In the genomic region with DNA sequence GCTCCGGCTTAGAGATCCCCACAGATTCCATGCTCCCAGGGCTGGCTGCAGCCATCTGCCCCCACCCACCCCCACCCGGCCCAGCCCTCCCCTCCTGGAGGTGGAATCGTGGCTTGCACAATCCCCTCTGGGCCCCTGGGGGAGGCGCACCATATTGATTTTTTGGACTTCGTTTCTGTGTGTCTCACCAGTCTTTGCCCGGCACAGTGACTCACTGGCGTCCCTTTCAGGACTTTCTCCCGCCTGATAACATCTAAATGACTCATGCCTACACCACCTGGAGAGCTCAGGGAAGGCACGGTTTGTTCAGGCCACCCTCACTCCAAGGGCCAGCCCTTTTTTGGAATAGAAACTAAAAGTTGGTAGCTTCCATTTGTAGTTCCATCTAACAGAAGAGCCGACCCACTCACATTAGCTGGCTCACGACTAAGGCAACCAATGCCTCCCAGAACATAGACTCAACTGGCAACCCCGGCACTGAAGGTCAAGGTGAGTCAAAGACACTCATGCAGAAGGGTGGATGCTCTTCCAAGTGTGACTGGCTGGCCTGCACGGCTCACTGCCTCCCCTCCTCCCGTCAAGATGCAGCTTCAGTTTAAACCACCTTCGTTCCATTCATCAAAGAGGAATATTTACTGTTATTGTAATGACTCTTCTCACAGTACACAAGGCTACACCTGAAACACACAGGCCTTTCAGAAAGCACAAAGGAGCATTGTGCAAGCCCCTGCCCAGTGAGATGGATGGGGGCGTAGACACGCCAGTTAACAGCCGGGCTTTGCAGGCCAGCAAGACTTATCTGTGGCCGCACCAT, we compare ENCODE assay signal across 1 cellular context.
TF ChIP-seq lines count a peak whose summit lies in the region.

No MANE protein-coding gene starts in this region.

TF ChIP-seq in HepG2, 621 proteins besides CTCF, POLR2A, EP300 and RAD21 (continued from another document and continues in another):
- TF ChIP-seq, protein P1, sequence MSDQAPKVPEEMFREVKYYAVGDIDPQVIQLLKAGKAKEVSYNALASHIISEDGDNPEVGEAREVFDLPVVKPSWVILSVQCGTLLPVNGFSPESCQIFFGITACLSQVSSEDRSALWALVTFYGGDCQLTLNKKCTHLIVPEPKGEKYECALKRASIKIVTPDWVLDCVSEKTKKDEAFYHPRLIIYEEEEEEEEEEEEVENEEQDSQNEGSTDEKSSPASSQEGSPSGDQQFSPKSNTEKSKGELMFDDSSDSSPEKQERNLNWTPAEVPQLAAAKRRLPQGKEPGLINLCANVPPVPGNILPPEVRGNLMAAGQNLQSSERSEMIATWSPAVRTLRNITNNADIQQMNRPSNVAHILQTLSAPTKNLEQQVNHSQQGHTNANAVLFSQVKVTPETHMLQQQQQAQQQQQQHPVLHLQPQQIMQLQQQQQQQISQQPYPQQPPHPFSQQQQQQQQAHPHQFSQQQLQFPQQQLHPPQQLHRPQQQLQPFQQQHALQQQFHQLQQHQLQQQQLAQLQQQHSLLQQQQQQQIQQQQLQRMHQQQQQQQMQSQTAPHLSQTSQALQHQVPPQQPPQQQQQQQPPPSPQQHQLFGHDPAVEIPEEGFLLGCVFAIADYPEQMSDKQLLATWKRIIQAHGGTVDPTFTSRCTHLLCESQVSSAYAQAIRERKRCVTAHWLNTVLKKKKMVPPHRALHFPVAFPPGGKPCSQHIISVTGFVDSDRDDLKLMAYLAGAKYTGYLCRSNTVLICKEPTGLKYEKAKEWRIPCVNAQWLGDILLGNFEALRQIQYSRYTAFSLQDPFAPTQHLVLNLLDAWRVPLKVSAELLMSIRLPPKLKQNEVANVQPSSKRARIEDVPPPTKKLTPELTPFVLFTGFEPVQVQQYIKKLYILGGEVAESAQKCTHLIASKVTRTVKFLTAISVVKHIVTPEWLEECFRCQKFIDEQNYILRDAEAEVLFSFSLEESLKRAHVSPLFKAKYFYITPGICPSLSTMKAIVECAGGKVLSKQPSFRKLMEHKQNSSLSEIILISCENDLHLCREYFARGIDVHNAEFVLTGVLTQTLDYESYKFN (CRISPR knock-in tag; conservative IDR thresholded peaks at IDR 0.05): peak; percentile 88
- no peak for TF ChIP-seq TMF1 (CRISPR knock-in tag; IDR thresholded peaks at IDR 0.05; ENCODE audit: low read depth)
- TF ChIP-seq, protein P2, sequence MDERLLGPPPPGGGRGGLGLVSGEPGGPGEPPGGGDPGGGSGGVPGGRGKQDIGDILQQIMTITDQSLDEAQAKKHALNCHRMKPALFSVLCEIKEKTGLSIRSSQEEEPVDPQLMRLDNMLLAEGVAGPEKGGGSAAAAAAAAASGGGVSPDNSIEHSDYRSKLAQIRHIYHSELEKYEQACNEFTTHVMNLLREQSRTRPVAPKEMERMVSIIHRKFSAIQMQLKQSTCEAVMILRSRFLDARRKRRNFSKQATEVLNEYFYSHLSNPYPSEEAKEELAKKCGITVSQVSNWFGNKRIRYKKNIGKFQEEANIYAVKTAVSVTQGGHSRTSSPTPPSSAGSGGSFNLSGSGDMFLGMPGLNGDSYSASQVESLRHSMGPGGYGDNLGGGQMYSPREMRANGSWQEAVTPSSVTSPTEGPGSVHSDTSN (CRISPR knock-in tag; IDR thresholded peaks at IDR 0.05): peak; percentile 5; the same call in 1 of the 2 replicates
- TF ChIP-seq ZNF138 (CRISPR knock-in tag; IDR thresholded peaks at IDR 0.05; ENCODE audit: low read depth): no peak
- TF ChIP-seq, protein P3, sequence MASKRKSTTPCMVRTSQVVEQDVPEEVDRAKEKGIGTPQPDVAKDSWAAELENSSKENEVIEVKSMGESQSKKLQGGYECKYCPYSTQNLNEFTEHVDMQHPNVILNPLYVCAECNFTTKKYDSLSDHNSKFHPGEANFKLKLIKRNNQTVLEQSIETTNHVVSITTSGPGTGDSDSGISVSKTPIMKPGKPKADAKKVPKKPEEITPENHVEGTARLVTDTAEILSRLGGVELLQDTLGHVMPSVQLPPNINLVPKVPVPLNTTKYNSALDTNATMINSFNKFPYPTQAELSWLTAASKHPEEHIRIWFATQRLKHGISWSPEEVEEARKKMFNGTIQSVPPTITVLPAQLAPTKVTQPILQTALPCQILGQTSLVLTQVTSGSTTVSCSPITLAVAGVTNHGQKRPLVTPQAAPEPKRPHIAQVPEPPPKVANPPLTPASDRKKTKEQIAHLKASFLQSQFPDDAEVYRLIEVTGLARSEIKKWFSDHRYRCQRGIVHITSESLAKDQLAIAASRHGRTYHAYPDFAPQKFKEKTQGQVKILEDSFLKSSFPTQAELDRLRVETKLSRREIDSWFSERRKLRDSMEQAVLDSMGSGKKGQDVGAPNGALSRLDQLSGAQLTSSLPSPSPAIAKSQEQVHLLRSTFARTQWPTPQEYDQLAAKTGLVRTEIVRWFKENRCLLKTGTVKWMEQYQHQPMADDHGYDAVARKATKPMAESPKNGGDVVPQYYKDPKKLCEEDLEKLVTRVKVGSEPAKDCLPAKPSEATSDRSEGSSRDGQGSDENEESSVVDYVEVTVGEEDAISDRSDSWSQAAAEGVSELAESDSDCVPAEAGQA (IDR thresholded peaks at IDR 0.05; ENCODE audit: low read depth): no peak; the same call in none of the 2 replicates
- TF ChIP-seq, protein P3 (CRISPR knock-in tag; IDR thresholded peaks at IDR 0.05; ENCODE audit: borderline replicate concordance): no peak; the same call in 1 of the 2 replicates
- TF ChIP-seq ZNF552 (CRISPR knock-in tag; IDR thresholded peaks at IDR 0.05; ENCODE audit: borderline replicate concordance): no peak
- no peak for TF ChIP-seq ZBTB1 (CRISPR knock-in tag; IDR thresholded peaks at IDR 0.05; ENCODE audit: borderline replicate concordance)
- TF ChIP-seq SIX4 (CRISPR knock-in tag; IDR thresholded peaks at IDR 0.05): 0 out of 2 replicates have a peak, but pooled peaks have one; percentile 26
- TF ChIP-seq SOX5 (CRISPR knock-in tag; IDR thresholded peaks at IDR 0.05; ENCODE audit: borderline replicate concordance): peak; percentile 85
- TF ChIP-seq ZNF839 (CRISPR knock-in tag; IDR thresholded peaks at IDR 0.05; ENCODE audit: borderline replicate concordance): no peak
- no peak for TF ChIP-seq FOXC1 (CRISPR knock-in tag; IDR thresholded peaks at IDR 0.05; ENCODE audit: borderline replicate concordance)
- peak; percentile 63 for TF ChIP-seq CBX1 (IDR thresholded peaks at IDR 0.05; ENCODE audit: low read depth)
- TF ChIP-seq, protein P4, sequence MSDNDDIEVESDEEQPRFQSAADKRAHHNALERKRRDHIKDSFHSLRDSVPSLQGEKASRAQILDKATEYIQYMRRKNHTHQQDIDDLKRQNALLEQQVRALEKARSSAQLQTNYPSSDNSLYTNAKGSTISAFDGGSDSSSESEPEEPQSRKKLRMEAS (IDR thresholded peaks at IDR 0.05): peak; percentile 53
- TF ChIP-seq FOXA3 (CRISPR knock-in tag; IDR thresholded peaks at IDR 0.05): peak; percentile 86
- peak; percentile 67 for TF ChIP-seq FOXP1 (IDR thresholded peaks at IDR 0.05)
- TF ChIP-seq FOXP1 (CRISPR knock-in tag; IDR thresholded peaks at IDR 0.05): peak; percentile 85
- TF ChIP-seq ZNF557 (CRISPR knock-in tag; IDR thresholded peaks at IDR 0.05): 0 out of 2 replicates have a peak, but pooled peaks have one; percentile 29
- no peak for TF ChIP-seq SMYD3 (CRISPR knock-in tag; IDR thresholded peaks at IDR 0.05)
- TF ChIP-seq ZSCAN22 (CRISPR knock-in tag; IDR thresholded peaks at IDR 0.05): no peak
- TF ChIP-seq, protein P5, sequence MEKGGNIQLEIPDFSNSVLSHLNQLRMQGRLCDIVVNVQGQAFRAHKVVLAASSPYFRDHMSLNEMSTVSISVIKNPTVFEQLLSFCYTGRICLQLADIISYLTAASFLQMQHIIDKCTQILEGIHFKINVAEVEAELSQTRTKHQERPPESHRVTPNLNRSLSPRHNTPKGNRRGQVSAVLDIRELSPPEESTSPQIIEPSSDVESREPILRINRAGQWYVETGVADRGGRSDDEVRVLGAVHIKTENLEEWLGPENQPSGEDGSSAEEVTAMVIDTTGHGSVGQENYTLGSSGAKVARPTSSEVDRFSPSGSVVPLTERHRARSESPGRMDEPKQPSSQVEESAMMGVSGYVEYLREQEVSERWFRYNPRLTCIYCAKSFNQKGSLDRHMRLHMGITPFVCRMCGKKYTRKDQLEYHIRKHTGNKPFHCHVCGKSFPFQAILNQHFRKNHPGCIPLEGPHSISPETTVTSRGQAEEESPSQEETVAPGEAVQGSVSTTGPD (CRISPR knock-in tag; IDR thresholded peaks at IDR 0.05): no peak
- TF ChIP-seq ZNF460 (CRISPR knock-in tag; IDR thresholded peaks at IDR 0.05; ENCODE audit: borderline replicate concordance): no peak
- TF ChIP-seq, protein P6, sequence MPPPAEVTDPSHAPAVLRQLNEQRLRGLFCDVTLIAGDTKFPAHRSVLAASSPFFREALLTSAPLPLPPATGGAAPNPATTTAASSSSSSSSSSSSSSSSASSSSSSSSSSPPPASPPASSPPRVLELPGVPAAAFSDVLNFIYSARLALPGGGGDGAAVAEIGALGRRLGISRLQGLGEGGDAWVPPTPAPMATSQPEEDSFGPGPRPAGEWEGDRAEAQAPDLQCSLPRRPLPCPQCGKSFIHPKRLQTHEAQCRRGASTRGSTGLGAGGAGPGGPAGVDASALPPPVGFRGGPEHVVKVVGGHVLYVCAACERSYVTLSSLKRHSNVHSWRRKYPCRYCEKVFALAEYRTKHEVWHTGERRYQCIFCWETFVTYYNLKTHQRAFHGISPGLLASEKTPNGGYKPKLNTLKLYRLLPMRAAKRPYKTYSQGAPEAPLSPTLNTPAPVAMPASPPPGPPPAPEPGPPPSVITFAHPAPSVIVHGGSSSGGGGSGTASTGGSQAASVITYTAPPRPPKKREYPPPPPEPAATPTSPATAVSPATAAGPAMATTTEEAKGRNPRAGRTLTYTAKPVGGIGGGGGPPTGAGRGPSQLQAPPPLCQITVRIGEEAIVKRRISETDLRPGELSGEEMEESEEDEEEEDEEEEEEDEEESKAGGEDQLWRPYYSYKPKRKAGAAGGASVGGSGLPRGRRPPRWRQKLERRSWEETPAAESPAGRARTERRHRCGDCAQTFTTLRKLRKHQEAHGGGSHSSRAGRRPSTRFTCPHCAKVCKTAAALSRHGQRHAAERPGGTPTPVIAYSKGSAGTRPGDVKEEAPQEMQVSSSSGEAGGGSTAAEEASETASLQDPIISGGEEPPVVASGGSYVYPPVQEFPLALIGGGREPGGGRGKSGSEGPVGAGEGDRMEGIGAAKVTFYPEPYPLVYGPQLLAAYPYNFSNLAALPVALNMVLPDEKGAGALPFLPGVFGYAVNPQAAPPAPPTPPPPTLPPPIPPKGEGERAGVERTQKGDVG (CRISPR knock-in tag; IDR thresholded peaks at IDR 0.05; ENCODE audit: borderline replicate concordance): 0 out of 2 replicates have a peak, but pooled peaks have one; percentile 59
- TF ChIP-seq KDM6A (CRISPR knock-in tag; IDR thresholded peaks at IDR 0.05; ENCODE audit: low read depth): peak; percentile 70; the same call in 1 of the 2 replicates
- TF ChIP-seq, protein P7, sequence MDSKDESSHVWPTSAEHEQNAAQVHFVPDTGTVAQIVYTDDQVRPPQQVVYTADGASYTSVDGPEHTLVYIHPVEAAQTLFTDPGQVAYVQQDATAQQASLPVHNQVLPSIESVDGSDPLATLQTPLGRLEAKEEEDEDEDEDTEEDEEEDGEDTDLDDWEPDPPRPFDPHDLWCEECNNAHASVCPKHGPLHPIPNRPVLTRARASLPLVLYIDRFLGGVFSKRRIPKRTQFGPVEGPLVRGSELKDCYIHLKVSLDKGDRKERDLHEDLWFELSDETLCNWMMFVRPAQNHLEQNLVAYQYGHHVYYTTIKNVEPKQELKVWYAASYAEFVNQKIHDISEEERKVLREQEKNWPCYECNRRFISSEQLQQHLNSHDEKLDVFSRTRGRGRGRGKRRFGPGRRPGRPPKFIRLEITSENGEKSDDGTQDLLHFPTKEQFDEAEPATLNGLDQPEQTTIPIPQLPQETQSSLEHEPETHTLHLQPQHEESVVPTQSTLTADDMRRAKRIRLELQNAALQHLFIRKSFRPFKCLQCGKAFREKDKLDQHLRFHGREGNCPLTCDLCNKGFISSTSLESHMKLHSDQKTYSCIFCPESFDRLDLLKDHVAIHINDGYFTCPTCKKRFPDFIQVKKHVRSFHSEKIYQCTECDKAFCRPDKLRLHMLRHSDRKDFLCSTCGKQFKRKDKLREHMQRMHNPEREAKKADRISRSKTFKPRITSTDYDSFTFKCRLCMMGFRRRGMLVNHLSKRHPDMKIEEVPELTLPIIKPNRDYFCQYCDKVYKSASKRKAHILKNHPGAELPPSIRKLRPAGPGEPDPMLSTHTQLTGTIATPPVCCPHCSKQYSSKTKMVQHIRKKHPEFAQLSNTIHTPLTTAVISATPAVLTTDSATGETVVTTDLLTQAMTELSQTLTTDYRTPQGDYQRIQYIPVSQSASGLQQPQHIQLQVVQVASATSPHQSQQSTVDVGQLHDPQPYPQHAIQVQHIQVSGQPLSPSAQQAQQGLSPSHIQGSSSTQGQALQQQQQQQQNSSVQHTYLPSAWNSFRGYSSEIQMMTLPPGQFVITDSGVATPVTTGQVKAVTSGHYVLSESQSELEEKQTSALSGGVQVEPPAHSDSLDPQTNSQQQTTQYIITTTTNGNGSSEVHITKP (CRISPR knock-in tag; IDR thresholded peaks at IDR 0.05; ENCODE audit: low read depth): peak; percentile 92
- peak; percentile 92 for TF ChIP-seq DPF2 (CRISPR knock-in tag; IDR thresholded peaks at IDR 0.05; ENCODE audit: borderline replicate concordance, low read depth)
- no peak for TF ChIP-seq ZC3H4 (CRISPR knock-in tag; IDR thresholded peaks at IDR 0.05; ENCODE audit: borderline replicate concordance)
- TF ChIP-seq HMGA1 (CRISPR knock-in tag; conservative IDR thresholded peaks at IDR 0.05): no peak
- TF ChIP-seq ESRRA (CRISPR knock-in tag; IDR thresholded peaks at IDR 0.05; ENCODE audit: low read depth): 0 out of 2 replicates have a peak, but pooled peaks have one; percentile 25
- TF ChIP-seq, protein P8, sequence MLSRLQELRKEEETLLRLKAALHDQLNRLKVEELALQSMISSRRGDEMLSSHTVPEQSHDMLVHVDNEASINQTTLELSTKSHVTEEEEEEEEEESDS (CRISPR knock-in tag; IDR thresholded peaks at IDR 0.05; ENCODE audit: borderline replicate concordance): no peak
- TF ChIP-seq HOXD1 (CRISPR knock-in tag; IDR thresholded peaks at IDR 0.05): peak; percentile 54; the same call in 1 of the 2 replicates
- peak; percentile 76; the same call in 1 of the 2 replicates for TF ChIP-seq ZNF747 (CRISPR knock-in tag; IDR thresholded peaks at IDR 0.05; ENCODE audit: borderline replicate concordance)
- peak; percentile 90 for TF ChIP-seq MED13 (CRISPR knock-in tag; IDR thresholded peaks at IDR 0.05)
